Comparison of ENCODE assay signal across 11 cellular contexts in genomic region chr14:76154539-76155126, GRCh38. TPM values are rescaled to one million over a fixed set of nuclear protein-coding genes. Genes with fewer than 3 reads are reported as not detected.
DNase-seq lines count a peak whose midpoint lies in the region; ATAC-seq and TF ChIP-seq lines count a peak whose summit lies in the region.
"Had no signal": no experiment of that assay in that cellular context is flagged by ENCODE, and none has a peak within 500 bp of the region (broad histone marks: within the 10 kb centered on the region; RNA-seq: fewer than 3 reads in every experiment).

No MANE protein-coding gene starts in this region.

- no peak overlapping the region for H3K4me2 ChIP-seq in H9 (ENCODE audit: insufficient read depth, insufficient read length, low read length)

- CTCF ChIA-PET in A673 (lab: Charles Lee), result no interaction called here

- intact Hi-C loops in CD14-positive monocyte (cut with micrococcal nuclease), result loop anchor here in 1 of 2 donors (5.0 kb wide), 1 partner anchor 172 kb away; the partner anchor contains the start of gene TGFB3
- intact Hi-C loops in left lung (cut with DNase I), result no loop called here
- intact Hi-C loops in A673 (cut with micrococcal nuclease; ENCODE audit: unreplicated experiment), result no loop called here

- H2BK120ac ChIP-seq in H9 (ENCODE audit: low read depth, low read length, poor library complexity, severe bottlenecking), result no peak overlapping the region

- H2AFZ ChIP-seq in H9 (ENCODE audit: low read length), result no peak overlapping the region

- H3K79me2 ChIP-seq in H9 (ENCODE audit: insufficient read depth, low read length), result peaks cover 26% of the 10 kb centered on the region; the same call in 1 of the 2 replicates

- no peak overlapping the region for H3K4me3 ChIP-seq in suprapubic skin
- H3K4me3 ChIP-seq in left lung, result no peak overlapping the region
- no peak overlapping the region for H3K4me3 ChIP-seq in A673 (ENCODE audit: low read depth, low read length, poor library complexity, severe bottlenecking)
- H3K4me3 ChIP-seq: body of pancreas, skin epidermis had no signal

- no peak overlapping the region for H3K9ac ChIP-seq in H9 (ENCODE audit: extremely low read depth, insufficient read length, low read length)

- no peaks in the 10 kb centered on the region for H3K9me3 ChIP-seq in H9 (ENCODE audit: control insufficient read depth, low read depth, low read length)
- H3K9me3 ChIP-seq in suprapubic skin, result no peaks in the 10 kb centered on the region
- H3K9me3 ChIP-seq in left lung, result no peaks in the 10 kb centered on the region
- no peaks in the 10 kb centered on the region for H3K9me3 ChIP-seq in A673 (ENCODE audit: low read depth, low read length, poor library complexity, severe bottlenecking)
- H3K9me3 ChIP-seq: body of pancreas had no signal

- H2BK15ac ChIP-seq in H9 (ENCODE audit: low read depth, low read length), result no peak overlapping the region

- POLR2A ChIA-PET in A673 (lab: Charles Lee; ENCODE audit: low non-redundant PET), result no interaction called here

- no CpG with 5 or more reads among the region's 11 CpGs for WGBS in H9 (ENCODE audit: extremely low coverage, insufficient read length, low lambda C conversion rate)
- 97% methylated on average over 11 of the region's 11 CpGs for WGBS in suprapubic skin

- no peak overlapping the region for H2AK5ac ChIP-seq in H9 (ENCODE audit: insufficient read length, low read length)

- no peak overlapping the region for H3K18ac ChIP-seq in H9 (ENCODE audit: insufficient read length, low read depth, low read length)

- H4K20me1 ChIP-seq in H9 (ENCODE audit: control insufficient read depth, insufficient read depth, insufficient read length), result no peaks in the 10 kb centered on the region

- H3K27ac Mint-ChIP-seq in CD14-positive monocyte (peak overlapping the region in 6 of 7 donors; percentile 1 to 70 (median 24)), H9 (0 out of 7 replicates have a peak overlapping the region, but pooled peaks of 1 of the 3 experiments have one; percentile 4), naive B cell (peak overlapping the region in 3 of 6 donors; percentile 79 to 94 (median 89))
- no peak overlapping the region for H3K27ac Mint-ChIP-seq in activated naive CD8-positive, alpha-beta T cell treated with anti-CD3 and anti-CD28 coated beads for 36 hours

- H3K36me3 ChIP-seq in suprapubic skin (peaks cover 22% of the 10 kb centered on the region), left lung (peaks cover 0 to 37% of the 10 kb centered on the region in 2 donors), A673 (ENCODE audit: insufficient read depth, low read length, poor library complexity, severe bottlenecking) (peaks cover 33% of the 10 kb centered on the region)

- H3K27me3 ChIP-seq in H9 (ENCODE audit: insufficient read depth, low read length), result no peaks in the 10 kb centered on the region
- no peaks in the 10 kb centered on the region for H3K27me3 ChIP-seq in suprapubic skin
- H3K27me3 ChIP-seq in left lung, result no peaks in the 10 kb centered on the region
- H3K27me3 ChIP-seq in A673 (replicated peaks; ENCODE audit: insufficient read depth, low read depth, low read length, poor library complexity), result peaks cover 3% of the 10 kb centered on the region
- H3K27me3 ChIP-seq: body of pancreas had no signal

- H3K4me3 Mint-ChIP-seq in CD14-positive monocyte (no peak overlapping the region), H9 (peak overlapping the region; percentile 25 to 51), naive B cell (peak overlapping the region in 7 of 8 donors; percentile 13 to 95 (median 35))
- H3K4me3 Mint-ChIP-seq in activated naive CD8-positive, alpha-beta T cell treated with anti-CD3 and anti-CD28 coated beads for 36 hours, result peak overlapping the region; percentile 20

- H3K14ac ChIP-seq in H9 (ENCODE audit: insufficient read depth, low read length), result no peak overlapping the region

- peaks cover 41 to 44% of the 10 kb centered on the region in 2 donors for H3K36me3 Mint-ChIP-seq in CD14-positive monocyte
- H3K36me3 Mint-ChIP-seq in H9 (ENCODE audit: insufficient read depth in 1 of 3, low read depth in 3 of 3), result peaks cover 23 to 37% (median 35%) of the 10 kb centered on the region in 3 experiments; a peak in 6 of 7 replicates
- peaks cover 45% of the 10 kb centered on the region for H3K36me3 Mint-ChIP-seq in activated naive CD8-positive, alpha-beta T cell treated with anti-CD3 and anti-CD28 coated beads for 36 hours
- H3K36me3 Mint-ChIP-seq in naive B cell, result peaks cover 22 to 35% of the 10 kb centered on the region in 2 donors

- no peak for TF ChIP-seq CTCF in CD14-positive monocyte (IDR thresholded peaks at IDR 0.05)
- TF ChIP-seq CTCF in H9 (conservative IDR thresholded peaks at IDR 0.05), result no peak
- TF ChIP-seq CTCF in suprapubic skin (IDR thresholded peaks at IDR 0.05), result no peak
- TF ChIP-seq CTCF in left lung (IDR thresholded peaks at IDR 0.05), result no peak
- TF ChIP-seq CTCF in A673 (conservative IDR thresholded peaks at IDR 0.05; ENCODE audit: low read depth, low read length), result no peak

- H2BK20ac ChIP-seq in H9 (ENCODE audit: low read depth, low read length, poor library complexity, severe bottlenecking), result no peak overlapping the region

- peaks cover 61% of the 10 kb centered on the region for H3K4me1 Mint-ChIP-seq in CD14-positive monocyte
- H3K4me1 Mint-ChIP-seq in H9, result peaks cover 44 to 47% of the 10 kb centered on the region in 2 experiments
- H3K4me1 Mint-ChIP-seq in activated naive CD8-positive, alpha-beta T cell treated with anti-CD3 and anti-CD28 coated beads for 36 hours, result peaks cover 69% of the 10 kb centered on the region
- peaks cover 59 to 63% (median 62%) of the 10 kb centered on the region in 3 donors for H3K4me1 Mint-ChIP-seq in naive B cell

- H3K56ac ChIP-seq in H9 (ENCODE audit: insufficient read length, low read depth, low read length), result no peak overlapping the region

- no peak overlapping the region for H3K23ac ChIP-seq in H9 (ENCODE audit: insufficient read length, low read depth, low read length)

- no peak for TF ChIP-seq POLR2A in suprapubic skin (IDR thresholded peaks at IDR 0.05)

- no TSS peak for BruUV-seq in A673 (replicated peaks; lab: Mats Ljungman, UMichigan)

- peaks cover 10% of the 10 kb centered on the region for H3K23me2 ChIP-seq in H9 (ENCODE audit: insufficient read length, low read depth, low read length, poor library complexity, severe bottlenecking)

- no peak overlapping the region for H3T11ph ChIP-seq in H9 (ENCODE audit: low read length)

- H2BK5ac ChIP-seq in H9 (ENCODE audit: insufficient read length, low read length), result no peak overlapping the region

- no peak overlapping the region for H4K8ac ChIP-seq in H9 (replicated peaks; ENCODE audit: insufficient read length, low read depth, low read length)

- H3K27ac ChIP-seq in H9 (ENCODE audit: insufficient read length, low read depth, low read length), result no peak overlapping the region
- no peak overlapping the region for H3K27ac ChIP-seq in suprapubic skin
- no peak overlapping the region for H3K27ac ChIP-seq in left lung
- no peak overlapping the region for H3K27ac ChIP-seq in A673 (ENCODE audit: low read depth, low read length, poor library complexity, severe bottlenecking)
- H3K27ac ChIP-seq: body of pancreas, skin epidermis had no signal

- H3K27me3 Mint-ChIP-seq in CD14-positive monocyte (ENCODE audit: low read depth in 3 of 3), result peaks cover 0 to 9% (median 2%) of the 10 kb centered on the region in 3 donors
- H3K27me3 Mint-ChIP-seq in H9 (ENCODE audit: low read depth), result peaks cover 3% of the 10 kb centered on the region
- H3K27me3 Mint-ChIP-seq in activated naive CD8-positive, alpha-beta T cell treated with anti-CD3 and anti-CD28 coated beads for 36 hours, result no peaks in the 10 kb centered on the region
- H3K27me3 Mint-ChIP-seq in naive B cell, result no peaks in the 10 kb centered on the region

- H3K4me1 ChIP-seq in H9 (ENCODE audit: insufficient read depth, low read length), result no peaks in the 10 kb centered on the region; the same call in 1 of the 2 replicates
- H3K4me1 ChIP-seq in suprapubic skin, result peaks cover 54% of the 10 kb centered on the region
- H3K4me1 ChIP-seq in left lung, result peaks cover 25 to 55% of the 10 kb centered on the region in 2 donors
- peaks cover 20% of the 10 kb centered on the region for H3K4me1 ChIP-seq in A673 (ENCODE audit: insufficient read depth, low read length, poor library complexity, severe bottlenecking)
- H3K4me1 ChIP-seq: Caco-2 had no signal

- ATAC-seq in naive B cell (ENCODE audit: low read depth in 2 of 2) (no peak), left lung (no peak), HG03571 (IDR thresholded peaks at IDR 0.05; ENCODE audit: unreplicated experiment) (no peak)
- ATAC-seq: body of pancreas had no signal

- peaks cover 11% of the 10 kb centered on the region for H3K79me1 ChIP-seq in H9 (ENCODE audit: insufficient read depth, low read depth, low read length, poor library complexity, severe bottlenecking)

- H3K4ac ChIP-seq in H9 (ENCODE audit: low read depth, low read length), result no peak overlapping the region

- no peak for TF ChIP-seq EP300 in suprapubic skin (IDR thresholded peaks at IDR 0.05)

- H4K91ac ChIP-seq in H9 (ENCODE audit: insufficient read length, low read depth, low read length), result no peak overlapping the region

- no peak overlapping the region for H4K5ac ChIP-seq in H9 (ENCODE audit: insufficient read length, low read depth, low read length)

- H3K9me3 Mint-ChIP-seq in CD14-positive monocyte (peaks cover 0 to 14% (median 4%) of the 10 kb centered on the region in 7 donors), H9 (no peaks in the 10 kb centered on the region), naive B cell (peaks cover 0 to 10% (median 7%) of the 10 kb centered on the region in 7 donors)
- peaks cover 6% of the 10 kb centered on the region for H3K9me3 Mint-ChIP-seq in activated naive CD8-positive, alpha-beta T cell treated with anti-CD3 and anti-CD28 coated beads for 36 hours

- DNase-seq in CD14-positive monocyte (ENCODE audit: low spot score) (no peak), H9 (no peak), naive B cell (no peak), suprapubic skin (ENCODE audit: low spot score in 2 of 2) (no peak), left lung (no peak), A673 (ENCODE audit: low spot score) (no peak)
- DNase-seq in activated naive CD8-positive, alpha-beta T cell treated with anti-CD3 and anti-CD28 coated beads for 36 hours, result no peak
- DNase-seq: body of pancreas, Caco-2 had no signal

- no peak overlapping the region for H2BK12ac ChIP-seq in H9 (ENCODE audit: insufficient read length, low read depth, low read length)

RNA-seq across cellular contexts. Expression of gene GPATCH2L, which starts 2.9 kb away (rescaled TPM):
- 10 to 100 TPM; 10.6 to 13.8 TPM for polyA plus RNA-seq in CD14-positive monocyte
- total RNA-seq in H9 (2021), result 76.7 and 77.2 TPM in 2 replicates
- total RNA-seq in activated naive CD8-positive, alpha-beta T cell treated with anti-CD3 and anti-CD28 coated beads for 36 hours, result 10 to 100 TPM; 32.0 to 36.1 TPM
- polyA plus RNA-seq in naive B cell (ENCODE audit: low read depth in 6 of 6), result 10 to 100 TPM; 10.7 to 18.1 (median 13.3) TPM
- total RNA-seq in suprapubic skin, result 10 to 100 TPM; 27.6 to 69.9 (median 43.0) TPM
- 10 to 100 TPM; 40.0 to 50.5 TPM for total RNA-seq in left lung
- total RNA-seq in A673 (2021), result 60.3 and 63.2 TPM in 2 replicates

Comparison
In these comparisons a context has a peak if more than half of its experiments do, and no peak if none do; other contexts are left out.
1. H3K4me3 Mint-ChIP-seq: peak in H9 (2 of 2), activated naive CD8-positive, alpha-beta T cell treated with anti-CD3 and anti-CD28 coated beads for 36 hours (single experiment) and naive B cell (7 of 8); none in CD14-positive monocyte (0 of 2).